ENCODE assay signal across 16 cellular contexts in genomic region chr2:218418717-218419458, GRCh38. TPM values are rescaled to one million over a fixed set of nuclear protein-coding genes. Genes with fewer than 3 reads are reported as not detected.
DNase-seq lines count a peak whose midpoint lies in the region; ATAC-seq and TF ChIP-seq lines count a peak whose summit lies in the region.
"Had no signal": no experiment of that assay in that cellular context is flagged by ENCODE, and none has a peak within 500 bp of the region (broad histone marks: within the 10 kb centered on the region; RNA-seq: fewer than 3 reads in every experiment).

Gene VIL1, plus strand, starts transcription at chr2:218419123. Its CDS starts 4,656 bp downstream, at chr2:218423779.

- H3K36me3 ChIP-seq in body of pancreas (replicated peaks in 1 of 2; ENCODE audit: insufficient read depth in 1 of 2, low read depth in 2 of 2) (no peaks in the 10 kb centered on the region), mucosa of stomach (ENCODE audit: control insufficient read depth, insufficient read depth, low read length) (no peaks in the 10 kb centered on the region)
- H3K36me3 ChIP-seq: stomach had no signal

- H3K27me3 ChIP-seq in body of pancreas (no peaks in the 10 kb centered on the region), mucosa of stomach (ENCODE audit: control insufficient read depth, insufficient read depth, low read length) (no peaks in the 10 kb centered on the region)
- H3K27me3 ChIP-seq: stomach had no signal

- peak within 1 kb of the TSS; percentile 70 for H3K9ac ChIP-seq in mucosa of stomach (ENCODE audit: low read length)

- WGBS in body of pancreas, 2 donors: 27 to 29% methylated on average over 3 to 9 of the region's 9 CpGs

- H3K4me1 ChIP-seq in body of pancreas: peaks cover 39% of the 10 kb centered on the region
- H3K4me1 ChIP-seq in mucosa of stomach (ENCODE audit: control insufficient read depth, insufficient read depth, low read length): peaks cover 32% of the 10 kb centered on the region

- TF ChIP-seq CTCF in body of pancreas (IDR thresholded peaks at IDR 0.05): no peak

- no peaks in the 10 kb centered on the region for H3K9me3 ChIP-seq in body of pancreas
- H3K9me3 ChIP-seq in mucosa of stomach (ENCODE audit: control insufficient read depth, low read length): no peaks in the 10 kb centered on the region
- H3K9me3 ChIP-seq: stomach had no signal

- H3K4me3 ChIP-seq in body of pancreas: no peak within 1 kb of the TSS
- peak within 1 kb of the TSS; percentile 71 for H3K4me3 ChIP-seq in mucosa of stomach (ENCODE audit: low read length)
- H3K4me3 ChIP-seq: lung, stomach had no signal

- ATAC-seq in body of pancreas (peak; percentile 94), HG03460 (IDR thresholded peaks at IDR 0.05; ENCODE audit: unreplicated experiment) (no peak)

- DNase-seq in DMS153 (lab: John Stamatoyannopoulos, UW) (peak; percentile 62), LoVo (ENCODE audit: low spot score) (peak; percentile 80), body of pancreas (peak; percentile 83 to 92 (median 87)), NCI-H774 (lab: John Stamatoyannopoulos, UW) (no peak), DMS 273 (lab: John Stamatoyannopoulos, UW; ENCODE audit: unreplicated experiment) (no peak)
- DNase-seq in activated CD8-positive, alpha-beta memory T cell treated with anti-CD3 and anti-CD28 coated beads, Interleukin-2, amount 50 U/mL, for 48 hours: no peak
- DNase-seq: activated B cell treated with CpG ODN at 0.5 μM for 24 hours; activated naive CD4-positive, alpha-beta T cell; NCI-H345; stomach; T-helper 1 cell had no signal

- peak in 2 of 3 donors; percentile 50 to 51 for TF ChIP-seq POLR2A in body of pancreas (IDR thresholded peaks at IDR 0.05)

- H3K27ac ChIP-seq in body of pancreas: peak within 1 kb of the TSS in 3 of 4 donors; percentile 53 to 79 (median 64)
- H3K27ac ChIP-seq: stomach had no signal

- intact Hi-C loops in body of pancreas (cut with DNase I): loop anchor here (10.0 kb wide), 2 partner anchors 46 to 226 kb away; no protein-coding TSS in a partner anchor

RNA-seq across cellular contexts. Expression of gene VIL1, which starts in this region (rescaled TPM):
- total RNA-seq in body of pancreas: 10 to 100 TPM; 15.3 to 15.8 TPM
- total RNA-seq: H4, neural crest cell had no signal

Comparison
In these comparisons a context has a peak if more than half of its experiments do, and no peak if none do; other contexts are left out.
1. DNase-seq: peak in DMS153 (single experiment), LoVo (single experiment) and body of pancreas (4 of 4); none in activated CD8-positive, alpha-beta memory T cell treated with anti-CD3 and anti-CD28 coated beads, Interleukin-2, amount 50 U/mL, for 48 hours (single experiment), NCI-H774 (single experiment) and DMS 273 (single experiment).